In genomic region chr3:81462921-81463320, GRCh38 we compare ENCODE assay signal across 1 cellular context.
TF ChIP-seq lines count a peak whose summit lies in the region.

No MANE protein-coding gene starts in this region.

TF ChIP-seq in GM23338, 12 proteins besides CTCF, POLR2A, EP300 and RAD21 (continued from another document):
- TF ChIP-seq ZNF462 (CRISPR knock-in tag; IDR thresholded peaks at IDR 0.05) (no peak), STAT1 (IDR thresholded peaks at IDR 0.05; ENCODE audit: unreplicated experiment) (no peak), CREB1 (CRISPR knock-in tag; IDR thresholded peaks at IDR 0.05; ENCODE audit: low read depth) (no peak), EZH2 (IDR thresholded peaks at IDR 0.05; ENCODE audit: low read depth, unreplicated experiment) (no peak)
